Comparison of ENCODE assay signal across 7 cellular contexts in the genomic region with DNA sequence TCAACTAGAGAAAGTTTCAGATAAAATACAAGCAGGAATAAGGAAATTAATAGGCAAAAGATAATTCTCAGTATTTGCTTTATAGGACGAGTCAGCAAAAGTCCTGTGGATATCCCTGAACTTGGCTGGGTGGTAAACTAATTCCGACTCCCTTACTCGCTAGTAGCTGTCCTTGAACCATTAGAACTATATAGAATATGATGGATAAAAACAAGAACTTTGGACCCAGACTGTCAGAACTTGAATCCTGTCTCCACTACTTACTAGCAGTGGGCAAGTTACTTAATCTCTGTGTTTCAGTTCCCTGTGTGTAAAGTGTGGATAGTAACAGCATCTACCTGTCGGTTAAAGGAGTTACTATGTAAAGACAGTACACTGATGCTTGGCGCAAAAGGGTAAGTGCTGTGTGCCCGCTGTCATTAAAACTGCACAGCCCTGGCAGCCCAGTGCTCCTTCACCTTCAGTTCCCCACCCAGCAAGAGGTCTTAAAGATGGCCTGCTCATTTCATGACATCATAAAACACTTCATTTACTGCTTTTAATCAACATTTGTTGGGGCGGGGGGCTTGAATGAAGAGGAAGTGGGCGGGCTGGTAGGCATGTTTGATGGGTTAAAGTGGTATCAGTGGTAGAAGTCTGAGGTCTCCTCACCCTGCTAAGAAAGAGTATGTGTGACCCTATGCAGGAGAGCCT. TPM values are rescaled to one million over a fixed set of nuclear protein-coding genes. Genes with fewer than 3 reads are reported as not detected.
DNase-seq lines count a peak whose midpoint lies in the region; ATAC-seq and TF ChIP-seq lines count a peak whose summit lies in the region.

No MANE protein-coding gene starts in this region.

- no peak for TF ChIP-seq CTCF in smooth muscle cell (IDR thresholded peaks at IDR 0.05; ENCODE audit: borderline replicate concordance, insufficient read depth, poor library complexity, severe bottlenecking)

- H3K9me3 ChIP-seq in HUES6 (ENCODE audit: control insufficient read depth, insufficient read depth, low read depth, low read length) (no peaks in the 10 kb centered on the region), iPS-18a (ENCODE audit: control insufficient read depth, low read depth, low read length) (no peaks in the 10 kb centered on the region), smooth muscle cell (replicated peaks; ENCODE audit: low read depth) (no peaks in the 10 kb centered on the region)

- H3K4me3 ChIP-seq in HUES6 (ENCODE audit: low read depth, low read length) (peak overlapping the region; percentile 91), iPS-18a (ENCODE audit: low read length) (peak overlapping the region; percentile 97), smooth muscle cell (peak overlapping the region; percentile 85)

- no peak for DNase-seq in activated T-helper 1 cell treated with anti-CD3 and anti-CD28 coated beads, Interleukin-12 subunit alpha, Interleukin-12 subunit beta, Interleukin-2, Interleukin-4 antibody, amounts not matched to agents 30 ng/mL and 10 ng/mL and 1 ng/mL, durations not matched to agents 14 hours and 24 hours and 36 hours (ENCODE audit: low spot score)
- DNase-seq in smooth muscle cell (lab: John Stamatoyannopoulos, UW; ENCODE audit: unreplicated experiment) (no peak), SW480 (ENCODE audit: low spot score) (no peak), NCI-H748 treated with DMSO at 0.1 percent for 48 hours (lab: John Stamatoyannopoulos, UW) (no peak)

- intact Hi-C loops in activated T-helper 1 cell treated with anti-CD3 and anti-CD28 coated beads, Interleukin-12 subunit alpha, Interleukin-12 subunit beta, Interleukin-2, Interleukin-4 antibody, amounts not matched to agents 30 ng/mL and 10 ng/mL and 1 ng/mL, durations not matched to agents 14 hours and 24 hours and 36 hours (cut with micrococcal nuclease), result loop anchor here (1.0 to 5.0 kb wide), 3 partner anchors 71 to 353 kb away; a partner anchor contains a TSS

- H3K9ac ChIP-seq in HUES6 (ENCODE audit: low read length), result no peak overlapping the region
- no peak overlapping the region for H3K9ac ChIP-seq in iPS-18a (ENCODE audit: low read length)
- peak overlapping the region; percentile 10 for H3K9ac ChIP-seq in smooth muscle cell (ENCODE audit: low read depth)

- H3K79me2 ChIP-seq in smooth muscle cell (ENCODE audit: low read depth), result peaks cover 43% of the 10 kb centered on the region

- H3K27ac ChIP-seq in HUES6 (ENCODE audit: low read depth, low read length) (no peak overlapping the region), iPS-18a (ENCODE audit: low read length) (no peak overlapping the region), smooth muscle cell (ENCODE audit: low read depth) (peak overlapping the region; percentile 80)

- ATAC-seq in HG02571 (IDR thresholded peaks at IDR 0.05; ENCODE audit: unreplicated experiment), result no peak

- H3K4me1 ChIP-seq in HUES6 (ENCODE audit: control insufficient read depth, insufficient read depth, low read length) (peaks cover 80% of the 10 kb centered on the region), iPS-18a (ENCODE audit: control insufficient read depth, low read depth, low read length) (peaks cover 44% of the 10 kb centered on the region), smooth muscle cell (ENCODE audit: low read depth) (peaks cover 84% of the 10 kb centered on the region)

- peaks cover 83% of the 10 kb centered on the region for H3K36me3 ChIP-seq in HUES6 (ENCODE audit: control insufficient read depth, insufficient read depth, low read length)
- peaks cover 67% of the 10 kb centered on the region for H3K36me3 ChIP-seq in iPS-18a (ENCODE audit: control insufficient read depth, low read depth, low read length)
- no peaks in the 10 kb centered on the region for H3K36me3 ChIP-seq in smooth muscle cell (ENCODE audit: low read depth)

- peak overlapping the region; percentile 96 for H3K4me2 ChIP-seq in smooth muscle cell

- peaks cover 20% of the 10 kb centered on the region for H3K4me1 Mint-ChIP-seq in activated T-helper 1 cell treated with anti-CD3 and anti-CD28 coated beads, Interleukin-12 subunit alpha, Interleukin-12 subunit beta, Interleukin-2, Interleukin-4 antibody, amounts not matched to agents 30 ng/mL and 10 ng/mL and 1 ng/mL, durations not matched to agents 14 hours and 24 hours and 36 hours (ENCODE audit: low read depth)

- H4K20me1 ChIP-seq in smooth muscle cell (ENCODE audit: low read depth), result peaks cover 100% of the 10 kb centered on the region

- no peak overlapping the region for H3K27ac Mint-ChIP-seq in activated T-helper 1 cell treated with anti-CD3 and anti-CD28 coated beads, Interleukin-12 subunit alpha, Interleukin-12 subunit beta, Interleukin-2, Interleukin-4 antibody, amounts not matched to agents 30 ng/mL and 10 ng/mL and 1 ng/mL, durations not matched to agents 14 hours and 24 hours and 36 hours

- no peaks in the 10 kb centered on the region for H3K9me3 Mint-ChIP-seq in activated T-helper 1 cell treated with anti-CD3 and anti-CD28 coated beads, Interleukin-12 subunit alpha, Interleukin-12 subunit beta, Interleukin-2, Interleukin-4 antibody, amounts not matched to agents 30 ng/mL and 10 ng/mL and 1 ng/mL, durations not matched to agents 14 hours and 24 hours and 36 hours

- peaks cover 40% of the 10 kb centered on the region for H3K27me3 Mint-ChIP-seq in activated T-helper 1 cell treated with anti-CD3 and anti-CD28 coated beads, Interleukin-12 subunit alpha, Interleukin-12 subunit beta, Interleukin-2, Interleukin-4 antibody, amounts not matched to agents 30 ng/mL and 10 ng/mL and 1 ng/mL, durations not matched to agents 14 hours and 24 hours and 36 hours (ENCODE audit: insufficient read depth)

- H3K36me3 Mint-ChIP-seq in activated T-helper 1 cell treated with anti-CD3 and anti-CD28 coated beads, Interleukin-12 subunit alpha, Interleukin-12 subunit beta, Interleukin-2, Interleukin-4 antibody, amounts not matched to agents 30 ng/mL and 10 ng/mL and 1 ng/mL, durations not matched to agents 14 hours and 24 hours and 36 hours (ENCODE audit: low read depth), result no peaks in the 10 kb centered on the region

- 68% methylated on average over 8 of the region's 8 CpGs for WGBS in smooth muscle cell (ENCODE audit: low lambda C conversion rate)

- peaks cover 87% of the 10 kb centered on the region for H3F3A ChIP-seq in smooth muscle cell (ENCODE audit: low read depth)

- H3K4me3 Mint-ChIP-seq in activated T-helper 1 cell treated with anti-CD3 and anti-CD28 coated beads, Interleukin-12 subunit alpha, Interleukin-12 subunit beta, Interleukin-2, Interleukin-4 antibody, amounts not matched to agents 30 ng/mL and 10 ng/mL and 1 ng/mL, durations not matched to agents 14 hours and 24 hours and 36 hours, result peak overlapping the region; percentile 92

- H2AFZ ChIP-seq in smooth muscle cell (ENCODE audit: low read depth), result no peak overlapping the region

- H3K27me3 ChIP-seq in HUES6 (ENCODE audit: control insufficient read depth, insufficient read depth, low read length) (no peaks in the 10 kb centered on the region), iPS-18a (ENCODE audit: control insufficient read depth, insufficient read depth, low read length) (no peaks in the 10 kb centered on the region), smooth muscle cell (ENCODE audit: low read depth) (no peaks in the 10 kb centered on the region)

RNA-seq across cellular contexts. Expression of a gene that starts 7.3 kb away (rescaled TPM):
- total RNA-seq in activated T-helper 1 cell treated with anti-CD3 and anti-CD28 coated beads, Interleukin-12 subunit alpha, Interleukin-12 subunit beta, Interleukin-2, Interleukin-4 antibody, amounts not matched to agents 30 ng/mL and 10 ng/mL and 1 ng/mL, durations not matched to agents 14 hours and 24 hours and 36 hours, result 9.3 and 9.7 TPM in 2 replicates
- 1,694 and 1,869 TPM in 2 replicates for total RNA-seq in smooth muscle cell
- polyA plus RNA-seq in smooth muscle cell, result 1,915 and 2,406 TPM in 2 replicates

Comparison
In these comparisons a context has a peak if more than half of its experiments do, and no peak if none do; other contexts are left out.
1. RNA of a gene that starts 7.3 kb away (total RNA-seq): 1,694 to 1,869 TPM in smooth muscle cell; 9.3 to 9.7 TPM in activated T-helper 1 cell treated with anti-CD3 and anti-CD28 coated beads, Interleukin-12 subunit alpha, Interleukin-12 subunit beta, Interleukin-2, Interleukin-4 antibody, amounts not matched to agents 30 ng/mL and 10 ng/mL and 1 ng/mL, durations not matched to agents 14 hours and 24 hours and 36 hours; every median in the first group is over 100 times any median in the second.
2. Peak in every context shown above with its lines, with median percentiles within 50 percentile points of each other: H3K4me3 ChIP-seq.